ENCODE assay signal across 11 cellular contexts in the genomic region with DNA sequence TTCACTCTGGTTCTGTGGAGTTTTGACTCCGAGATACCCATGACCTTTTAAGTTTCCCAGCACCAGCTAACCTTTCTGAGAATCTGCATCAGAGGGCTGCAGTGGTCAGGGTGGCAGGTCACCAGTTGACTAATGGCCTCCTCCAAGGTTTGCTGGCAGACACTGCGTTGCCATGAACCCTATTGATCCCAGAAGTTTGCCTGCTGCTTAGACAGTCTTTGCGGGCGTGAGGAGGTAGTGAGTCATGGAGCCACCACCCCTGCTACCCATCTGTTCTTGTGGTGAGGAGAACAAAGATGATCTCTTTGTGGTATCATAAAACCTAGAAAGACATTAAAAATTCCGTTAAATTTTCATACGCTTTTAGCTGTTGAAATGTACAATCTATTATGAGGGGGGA.
DNase-seq lines count a peak whose midpoint lies in the region; ATAC-seq and TF ChIP-seq lines count a peak whose summit lies in the region.
"Had no signal": no experiment of that assay in that cellular context is flagged by ENCODE, and none has a peak within 500 bp of the region (broad histone marks: within the 10 kb centered on the region; RNA-seq: fewer than 3 reads in every experiment).

No MANE protein-coding gene starts in this region.

- ATAC-seq in GM23338 (no peak), HG03442 (IDR thresholded peaks at IDR 0.05; ENCODE audit: unreplicated experiment) (no peak)

- H3K9me2 ChIP-seq in GM23338 (ENCODE audit: insufficient read depth) = peaks cover 11% of the 10 kb centered on the region; the same call in 1 of the 2 replicates

- peaks cover 19% of the 10 kb centered on the region for H3K36me3 Mint-ChIP-seq in activated naive CD8-positive, alpha-beta T cell treated with anti-CD3 and anti-CD28 coated beads for 36 hours
- H3K36me3 Mint-ChIP-seq in GM23338 (ENCODE audit: low read depth) = peaks cover 9% of the 10 kb centered on the region; the same call in 2 of the 3 replicates

- no peak overlapping the region for H2AFZ ChIP-seq in GM23338

- no peaks in the 10 kb centered on the region for H3K4me1 ChIP-seq in GM23338 (ENCODE audit: insufficient read depth)
- no peaks in the 10 kb centered on the region for H3K4me1 ChIP-seq in effector memory CD4-positive, alpha-beta T cell (ENCODE audit: control insufficient read depth, insufficient read depth, low read length, poor library complexity, severe bottlenecking)
- H3K4me1 ChIP-seq: tibial artery had no signal

- H3K27ac ChIP-seq in GM23338 (ENCODE audit: low read depth) = no peak overlapping the region
- H3K27ac ChIP-seq in effector memory CD4-positive, alpha-beta T cell (ENCODE audit: insufficient read depth, low read length, poor library complexity, severe bottlenecking) = no peak overlapping the region
- H3K27ac ChIP-seq: coronary artery, tibial artery, WERI-Rb-1 had no signal

- no peak for TF ChIP-seq POLR2A in NB4 (IDR thresholded peaks at IDR 0.05; ENCODE audit: extremely low read depth, insufficient read length)

- no peaks in the 10 kb centered on the region for H4K20me1 ChIP-seq in GM23338 (replicated peaks; ENCODE audit: insufficient read depth)

- peak overlapping the region; percentile 84 for H3K27ac Mint-ChIP-seq in activated naive CD8-positive, alpha-beta T cell treated with anti-CD3 and anti-CD28 coated beads for 36 hours
- H3K27ac Mint-ChIP-seq in GM23338 = no peak overlapping the region

- H3K4me3 ChIP-seq in NB4 (ENCODE audit: low read depth, low read length) (no peak overlapping the region), GM23338 (no peak overlapping the region)
- H3K4me3 ChIP-seq in effector memory CD4-positive, alpha-beta T cell (ENCODE audit: insufficient read depth, low read depth, low read length, poor library complexity, severe bottlenecking) = no peak overlapping the region
- H3K4me3 ChIP-seq: coronary artery, tibial artery had no signal

- H3K9me3 ChIP-seq in effector memory CD4-positive, alpha-beta T cell (ENCODE audit: control insufficient read depth, low read length) = no peaks in the 10 kb centered on the region
- H3K9me3 ChIP-seq: tibial artery had no signal

- peak; percentile 74 for DNase-seq in GM04503 (ENCODE audit: low read depth)
- peak; percentile 90 for DNase-seq in NB4 (ENCODE audit: low read depth)
- DNase-seq in activated naive CD8-positive, alpha-beta T cell treated with anti-CD3 and anti-CD28 coated beads for 36 hours = peak; percentile 80
- DNase-seq in smooth muscle cell of the brain vasculature (ENCODE audit: low read depth, low spot score) = peak; percentile 40
- DNase-seq in GM23338 (ENCODE audit: low spot score) = no peak
- no peak for DNase-seq in SW 1271 (lab: John Stamatoyannopoulos, UW)
- DNase-seq in effector memory CD4-positive, alpha-beta T cell = no peak
- DNase-seq: tibial artery, WERI-Rb-1 had no signal

- H3K27me3 ChIP-seq in GM23338 (ENCODE audit: insufficient read depth) = no peaks in the 10 kb centered on the region
- no peaks in the 10 kb centered on the region for H3K27me3 ChIP-seq in effector memory CD4-positive, alpha-beta T cell (replicated peaks; ENCODE audit: control insufficient read depth, insufficient read depth, low read length, poor library complexity, severe bottlenecking)
- H3K27me3 ChIP-seq: tibial artery had no signal

- H3K79me2 ChIP-seq in GM23338 (replicated peaks; ENCODE audit: insufficient read depth) = no peaks in the 10 kb centered on the region

- H3K4me3 Mint-ChIP-seq in activated naive CD8-positive, alpha-beta T cell treated with anti-CD3 and anti-CD28 coated beads for 36 hours = no peak overlapping the region
- no peak overlapping the region for H3K4me3 Mint-ChIP-seq in GM23338

- no peak overlapping the region for H3K4me2 ChIP-seq in GM23338

- no peaks in the 10 kb centered on the region for H3F3A ChIP-seq in GM23338 (replicated peaks; ENCODE audit: low read depth)

- H3K36me3 ChIP-seq in GM23338 (ENCODE audit: insufficient read depth) = no peaks in the 10 kb centered on the region
- H3K36me3 ChIP-seq in effector memory CD4-positive, alpha-beta T cell (ENCODE audit: control insufficient read depth, insufficient read depth, low read length) = no peaks in the 10 kb centered on the region
- H3K36me3 ChIP-seq: tibial artery had no signal

- peaks cover 23% of the 10 kb centered on the region for H3K4me1 Mint-ChIP-seq in activated naive CD8-positive, alpha-beta T cell treated with anti-CD3 and anti-CD28 coated beads for 36 hours
- no peaks in the 10 kb centered on the region for H3K4me1 Mint-ChIP-seq in GM23338

- TF ChIP-seq CTCF in NB4 (IDR thresholded peaks at IDR 0.05; ENCODE audit: low read depth, low read length) = no peak
- no peak for TF ChIP-seq CTCF in GM23338 (conservative IDR thresholded peaks at IDR 0.05; ENCODE audit: low read depth in 2 of 2)

- H3K27me3 Mint-ChIP-seq in activated naive CD8-positive, alpha-beta T cell treated with anti-CD3 and anti-CD28 coated beads for 36 hours = no peaks in the 10 kb centered on the region
- H3K27me3 Mint-ChIP-seq in GM23338 (ENCODE audit: insufficient read depth, low read depth, poor library complexity) = peaks cover 3% of the 10 kb centered on the region

- H3K9me3 Mint-ChIP-seq in activated naive CD8-positive, alpha-beta T cell treated with anti-CD3 and anti-CD28 coated beads for 36 hours = no peaks in the 10 kb centered on the region
- H3K9me3 Mint-ChIP-seq in GM23338 = peaks cover 5% of the 10 kb centered on the region; the same call in 2 of the 3 replicates

TF ChIP-seq in GM23338, 12 proteins besides CTCF, POLR2A, EP300 and RAD21 (continues in another document):
- TF ChIP-seq STAT1 (IDR thresholded peaks at IDR 0.05; ENCODE audit: unreplicated experiment) = no peak
- no peak for TF ChIP-seq ETS1 (IDR thresholded peaks at IDR 0.05)
- TF ChIP-seq, protein P1, sequence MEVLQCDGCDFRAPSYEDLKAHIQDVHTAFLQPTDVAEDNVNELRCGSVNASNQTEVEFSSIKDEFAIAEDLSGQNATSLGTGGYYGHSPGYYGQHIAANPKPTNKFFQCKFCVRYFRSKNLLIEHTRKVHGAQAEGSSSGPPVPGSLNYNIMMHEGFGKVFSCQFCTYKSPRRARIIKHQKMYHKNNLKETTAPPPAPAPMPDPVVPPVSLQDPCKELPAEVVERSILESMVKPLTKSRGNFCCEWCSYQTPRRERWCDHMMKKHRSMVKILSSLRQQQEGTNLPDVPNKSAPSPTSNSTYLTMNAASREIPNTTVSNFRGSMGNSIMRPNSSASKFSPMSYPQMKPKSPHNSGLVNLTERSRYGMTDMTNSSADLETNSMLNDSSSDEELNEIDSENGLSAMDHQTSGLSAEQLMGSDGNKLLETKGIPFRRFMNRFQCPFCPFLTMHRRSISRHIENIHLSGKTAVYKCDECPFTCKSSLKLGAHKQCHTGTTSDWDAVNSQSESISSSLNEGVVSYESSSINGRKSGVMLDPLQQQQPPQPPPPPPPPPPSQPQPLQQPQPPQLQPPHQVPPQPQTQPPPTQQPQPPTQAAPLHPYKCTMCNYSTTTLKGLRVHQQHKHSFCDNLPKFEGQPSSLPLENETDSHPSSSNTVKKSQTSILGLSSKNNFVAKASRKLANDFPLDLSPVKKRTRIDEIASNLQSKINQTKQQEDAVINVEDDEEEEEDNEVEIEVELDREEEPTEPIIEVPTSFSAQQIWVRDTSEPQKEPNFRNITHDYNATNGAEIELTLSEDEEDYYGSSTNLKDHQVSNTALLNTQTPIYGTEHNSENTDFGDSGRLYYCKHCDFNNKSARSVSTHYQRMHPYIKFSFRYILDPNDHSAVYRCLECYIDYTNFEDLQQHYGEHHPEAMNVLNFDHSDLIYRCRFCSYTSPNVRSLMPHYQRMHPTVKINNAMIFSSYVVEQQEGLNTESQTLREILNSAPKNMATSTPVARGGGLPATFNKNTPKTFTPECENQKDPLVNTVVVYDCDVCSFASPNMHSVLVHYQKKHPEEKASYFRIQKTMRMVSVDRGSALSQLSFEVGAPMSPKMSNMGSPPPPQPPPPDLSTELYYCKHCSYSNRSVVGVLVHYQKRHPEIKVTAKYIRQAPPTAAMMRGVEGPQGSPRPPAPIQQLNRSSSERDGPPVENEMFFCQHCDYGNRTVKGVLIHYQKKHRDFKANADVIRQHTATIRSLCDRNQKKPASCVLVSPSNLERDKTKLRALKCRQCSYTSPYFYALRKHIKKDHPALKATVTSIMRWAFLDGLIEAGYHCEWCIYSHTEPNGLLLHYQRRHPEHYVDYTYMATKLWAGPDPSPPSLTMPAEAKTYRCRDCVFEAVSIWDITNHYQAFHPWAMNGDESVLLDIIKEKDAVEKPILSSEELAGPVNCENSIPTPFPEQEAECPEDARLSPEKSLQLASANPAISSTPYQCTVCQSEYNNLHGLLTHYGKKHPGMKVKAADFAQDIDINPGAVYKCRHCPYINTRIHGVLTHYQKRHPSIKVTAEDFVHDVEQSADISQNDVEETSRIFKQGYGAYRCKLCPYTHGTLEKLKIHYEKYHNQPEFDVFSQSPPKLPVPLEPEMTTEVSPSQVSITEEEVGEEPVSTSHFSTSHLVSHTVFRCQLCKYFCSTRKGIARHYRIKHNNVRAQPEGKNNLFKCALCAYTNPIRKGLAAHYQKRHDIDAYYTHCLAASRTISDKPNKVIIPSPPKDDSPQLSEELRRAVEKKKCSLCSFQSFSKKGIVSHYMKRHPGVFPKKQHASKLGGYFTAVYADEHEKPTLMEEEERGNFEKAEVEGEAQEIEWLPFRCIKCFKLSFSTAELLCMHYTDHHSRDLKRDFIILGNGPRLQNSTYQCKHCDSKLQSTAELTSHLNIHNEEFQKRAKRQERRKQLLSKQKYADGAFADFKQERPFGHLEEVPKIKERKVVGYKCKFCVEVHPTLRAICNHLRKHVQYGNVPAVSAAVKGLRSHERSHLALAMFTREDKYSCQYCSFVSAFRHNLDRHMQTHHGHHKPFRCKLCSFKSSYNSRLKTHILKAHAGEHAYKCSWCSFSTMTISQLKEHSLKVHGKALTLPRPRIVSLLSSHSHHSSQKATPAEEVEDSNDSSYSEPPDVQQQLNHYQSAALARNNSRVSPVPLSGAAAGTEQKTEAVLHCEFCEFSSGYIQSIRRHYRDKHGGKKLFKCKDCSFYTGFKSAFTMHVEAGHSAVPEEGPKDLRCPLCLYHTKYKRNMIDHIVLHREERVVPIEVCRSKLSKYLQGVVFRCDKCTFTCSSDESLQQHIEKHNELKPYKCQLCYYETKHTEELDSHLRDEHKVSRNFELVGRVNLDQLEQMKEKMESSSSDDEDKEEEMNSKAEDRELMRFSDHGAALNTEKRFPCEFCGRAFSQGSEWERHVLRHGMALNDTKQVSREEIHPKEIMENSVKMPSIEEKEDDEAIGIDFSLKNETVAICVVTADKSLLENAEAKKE (CRISPR knock-in tag; IDR thresholded peaks at IDR 0.05) = no peak
- TF ChIP-seq EZH2 (IDR thresholded peaks at IDR 0.05; ENCODE audit: low read depth, unreplicated experiment) = no peak

Comparison
In these comparisons a context has a peak if more than half of its experiments do, and no peak if none do; other contexts are left out.
1. DNase-seq: peak in GM04503 (single experiment), NB4 (single experiment), activated naive CD8-positive, alpha-beta T cell treated with anti-CD3 and anti-CD28 coated beads for 36 hours (single experiment) and smooth muscle cell of the brain vasculature (single experiment); none in GM23338 (single experiment), SW 1271 (0 of 2) and effector memory CD4-positive, alpha-beta T cell (0 of 3).